3 cellular contexts compared by ENCODE assay signal in genomic region chr4:38706301-38706700, GRCh38.
"Had no signal": no experiment of that assay in that cellular context is flagged by ENCODE, and none has a peak within 500 bp of the region (broad histone marks: within the 10 kb centered on the region; RNA-seq: fewer than 3 reads in every experiment).

No MANE protein-coding gene starts in this region.

- ATAC-seq: GM12878 had no signal

- H3K4me3 ChIP-seq: GM12878 had no signal

- DNase-seq: GDM1, GF-D8 had no signal
